ENCODE assay signal across 8 cellular contexts in the genomic region with DNA sequence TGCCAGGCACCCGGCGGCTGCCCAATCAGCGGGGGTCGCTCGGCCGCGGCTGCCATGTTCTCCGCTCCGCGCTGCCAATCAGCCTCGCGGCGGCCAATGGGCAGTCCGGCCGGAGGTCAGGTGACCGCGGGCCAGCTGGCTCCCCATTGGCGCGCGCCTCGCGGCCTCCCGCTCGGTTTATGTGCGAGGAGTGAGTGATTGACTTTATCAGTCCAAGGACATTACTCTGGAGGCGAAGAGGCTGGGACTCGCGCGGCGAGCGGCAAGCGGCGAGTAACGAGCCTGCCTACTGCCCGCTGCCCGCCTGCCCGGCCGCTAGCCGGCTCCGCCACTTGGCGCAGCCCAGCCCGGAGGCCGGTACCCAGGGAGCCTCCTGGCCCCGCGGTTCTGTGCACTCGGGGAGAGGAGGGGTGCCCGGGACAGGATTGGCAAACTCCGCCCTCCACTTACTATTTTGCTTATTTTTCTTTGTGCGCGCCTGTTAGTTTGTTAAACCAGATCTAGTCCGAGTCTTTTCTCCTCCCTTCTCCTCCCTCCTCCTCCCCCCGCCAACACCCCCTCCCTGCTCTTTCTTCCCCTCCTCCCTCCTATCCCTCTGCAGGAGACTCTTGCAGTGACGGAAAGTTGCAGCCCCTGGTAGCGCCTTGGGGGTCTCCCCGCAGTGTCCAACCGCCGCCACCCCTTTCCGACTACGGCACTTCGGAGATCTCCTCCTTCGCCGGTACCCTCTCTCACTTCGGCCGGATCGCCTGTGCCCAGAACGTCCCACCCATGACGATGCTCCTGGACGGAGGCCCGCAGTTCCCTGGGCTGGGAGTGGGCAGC. TPM values are rescaled to one million over a fixed set of nuclear protein-coding genes. Genes with fewer than 3 reads are reported as not detected.
DNase-seq lines count a peak whose midpoint lies in the region; TF ChIP-seq lines count a peak whose summit lies in the region.

A gene (plus strand): TSS at position 207 of the 825 bp plus-strand sequence. CDS start 565 bp downstream, at position 772.

- H3K4me3 ChIP-seq in ectodermal cell (ENCODE audit: insufficient read depth, low read depth, low read length) (peak within 1 kb of the TSS; percentile 61), mesendoderm (ENCODE audit: low read length) (peak within 1 kb of the TSS; percentile 87), tibial artery (peak within 1 kb of the TSS; percentile 59 to 70), SJCRH30 (no peak within 1 kb of the TSS)

- WGBS in ectodermal cell, 2 experiments: 0% methylated on average over 68 to 69 of the region's 69 CpGs
- WGBS in mesendoderm (ENCODE audit: extremely low coverage, insufficient coverage, low lambda C conversion rate): no CpG with 5 or more reads among the region's 69 CpGs

- peak within 1 kb of the TSS; percentile 70 for H2BK5ac ChIP-seq in mesendoderm (ENCODE audit: low read length)

- H3K56ac ChIP-seq in mesendoderm (ENCODE audit: low read length): peak within 1 kb of the TSS; percentile 95

- no peak within 1 kb of the TSS for H4K5ac ChIP-seq in mesendoderm (ENCODE audit: low read length)

- no peaks in the 10 kb centered on the region for H3K9me3 ChIP-seq in ectodermal cell (ENCODE audit: control insufficient read depth, low read length)
- peaks cover 0 to 3% (median 0%) of the 10 kb centered on the region in 3 donors for H3K9me3 ChIP-seq in tibial artery
- no peaks in the 10 kb centered on the region for H3K9me3 ChIP-seq in SJCRH30 (replicated peaks)

- no peaks in the 10 kb centered on the region for H3K79me1 ChIP-seq in mesendoderm (ENCODE audit: low read length)

- H2BK120ac ChIP-seq in mesendoderm (ENCODE audit: low read depth, low read length): peak within 1 kb of the TSS; percentile 29

- H3K27me3 ChIP-seq in ectodermal cell (ENCODE audit: control insufficient read depth, insufficient read depth, low read length, poor library complexity, severe bottlenecking): peaks cover 35% of the 10 kb centered on the region
- H3K27me3 ChIP-seq in mesendoderm (ENCODE audit: insufficient read depth, low read length, poor library complexity): no peaks in the 10 kb centered on the region
- peaks cover 0 to 60% of the 10 kb centered on the region in 2 donors for H3K27me3 ChIP-seq in tibial artery
- H3K27me3 ChIP-seq in SJCRH30: no peaks in the 10 kb centered on the region

- intact Hi-C loops in tibial artery (cut with DNase I; ENCODE audit: low total_unique reads): no loop called here

- H3K4ac ChIP-seq in mesendoderm (ENCODE audit: low read depth, low read length): peak within 1 kb of the TSS; percentile 38

- H2AK5ac ChIP-seq in mesendoderm (ENCODE audit: low read length): no peak within 1 kb of the TSS

- no peaks in the 10 kb centered on the region for H3K36me3 ChIP-seq in ectodermal cell (ENCODE audit: control insufficient read depth, insufficient read depth, low read length)
- H3K36me3 ChIP-seq in mesendoderm (ENCODE audit: control insufficient read depth, insufficient read depth, low read length): no peaks in the 10 kb centered on the region
- H3K36me3 ChIP-seq in tibial artery: no peaks in the 10 kb centered on the region
- H3K36me3 ChIP-seq in SJCRH30: no peaks in the 10 kb centered on the region

- DNase-seq in D341Med (ENCODE audit: low spot score) (peak; percentile 66), NCI-H524 (lab: John Stamatoyannopoulos, UW) (peak; percentile 54 to 88), mesendoderm (peak; percentile 91), tibial artery (peak; percentile 33 to 74), NCI-H2196 treated with DMSO at 0.1 percent for 48 hours (lab: John Stamatoyannopoulos, UW; ENCODE audit: unreplicated experiment) (no peak), SJCRH30 (no peak)
- no peak for DNase-seq in activated CD4-positive, alpha-beta T cell treated with anti-CD3 and anti-CD28 coated beads, Interleukin-2, amount 50 U/mL, for 48 hours

- H3K23ac ChIP-seq in mesendoderm (ENCODE audit: low read length): peak within 1 kb of the TSS; percentile 94

- no peak within 1 kb of the TSS for H4K8ac ChIP-seq in mesendoderm (ENCODE audit: low read depth, low read length)

- H3K27ac ChIP-seq in ectodermal cell (ENCODE audit: insufficient read depth, low read depth, low read length, poor library complexity, severe bottlenecking) (peak within 1 kb of the TSS; percentile 74), mesendoderm (ENCODE audit: low read depth, low read length) (peak within 1 kb of the TSS; percentile 96), tibial artery (no peak within 1 kb of the TSS), SJCRH30 (no peak within 1 kb of the TSS)

- H3K4me1 ChIP-seq in ectodermal cell (ENCODE audit: control insufficient read depth, insufficient read depth, low read length) (peaks cover 4% of the 10 kb centered on the region), mesendoderm (ENCODE audit: control insufficient read depth, low read depth, low read length) (peaks cover 3% of the 10 kb centered on the region), tibial artery (peaks cover 0 to 19% (median 11%) of the 10 kb centered on the region in 4 donors), SJCRH30 (no peaks in the 10 kb centered on the region)

- peaks cover 36% of the 10 kb centered on the region for H3K79me2 ChIP-seq in mesendoderm (ENCODE audit: control insufficient read depth, insufficient read depth, low read length)

- peak within 1 kb of the TSS; percentile 81 for H3K18ac ChIP-seq in mesendoderm (ENCODE audit: low read length)

- no peak for TF ChIP-seq CTCF in tibial artery (IDR thresholded peaks at IDR 0.05)

- H3K9ac ChIP-seq in mesendoderm (ENCODE audit: low read length): peak within 1 kb of the TSS; percentile 93

- no peak within 1 kb of the TSS for H2BK15ac ChIP-seq in mesendoderm (replicated peaks; ENCODE audit: low read depth)

- peak within 1 kb of the TSS; percentile 77 for H3K4me2 ChIP-seq in mesendoderm (ENCODE audit: low read length)

RNA-seq across cellular contexts. Expression of the gene that starts here (rescaled TPM):
- 82.2 TPM for polyA plus RNA-seq in ectodermal cell (2013, experiment 1 of 4)
- polyA plus RNA-seq in ectodermal cell (2013, experiment 2 of 4): 49.3 TPM
- polyA plus RNA-seq in ectodermal cell (2013, experiment 3 of 4): 52.0 TPM
- polyA plus RNA-seq in ectodermal cell (2013, experiment 4 of 4): 58.8 TPM
- 36.2 TPM for polyA plus RNA-seq in mesendoderm (2013, experiment 1 of 2)
- polyA plus RNA-seq in mesendoderm (2013, experiment 2 of 2): 34.3 TPM
- not detected in 2 replicates for total RNA-seq in SJCRH30 (2014; rRNA removed; shearing (Covaris generic))

Comparison
In these comparisons a context has a peak if more than half of its experiments do, and no peak if none do; other contexts are left out.
1. DNase-seq: peak in D341Med (single experiment), NCI-H524 (2 of 2), mesendoderm (single experiment) and tibial artery (2 of 2); none in NCI-H2196 treated with DMSO at 0.1 percent for 48 hours (single experiment), SJCRH30 (0 of 2) and activated CD4-positive, alpha-beta T cell treated with anti-CD3 and anti-CD28 coated beads, Interleukin-2, amount 50 U/mL, for 48 hours (0 of 2).
2. H3K27ac ChIP-seq: peak in ectodermal cell (single experiment) and mesendoderm (single experiment); none in tibial artery (0 of 2) and SJCRH30 (single experiment).